ENCODE assay signal across 8 cellular contexts in the genomic region with DNA sequence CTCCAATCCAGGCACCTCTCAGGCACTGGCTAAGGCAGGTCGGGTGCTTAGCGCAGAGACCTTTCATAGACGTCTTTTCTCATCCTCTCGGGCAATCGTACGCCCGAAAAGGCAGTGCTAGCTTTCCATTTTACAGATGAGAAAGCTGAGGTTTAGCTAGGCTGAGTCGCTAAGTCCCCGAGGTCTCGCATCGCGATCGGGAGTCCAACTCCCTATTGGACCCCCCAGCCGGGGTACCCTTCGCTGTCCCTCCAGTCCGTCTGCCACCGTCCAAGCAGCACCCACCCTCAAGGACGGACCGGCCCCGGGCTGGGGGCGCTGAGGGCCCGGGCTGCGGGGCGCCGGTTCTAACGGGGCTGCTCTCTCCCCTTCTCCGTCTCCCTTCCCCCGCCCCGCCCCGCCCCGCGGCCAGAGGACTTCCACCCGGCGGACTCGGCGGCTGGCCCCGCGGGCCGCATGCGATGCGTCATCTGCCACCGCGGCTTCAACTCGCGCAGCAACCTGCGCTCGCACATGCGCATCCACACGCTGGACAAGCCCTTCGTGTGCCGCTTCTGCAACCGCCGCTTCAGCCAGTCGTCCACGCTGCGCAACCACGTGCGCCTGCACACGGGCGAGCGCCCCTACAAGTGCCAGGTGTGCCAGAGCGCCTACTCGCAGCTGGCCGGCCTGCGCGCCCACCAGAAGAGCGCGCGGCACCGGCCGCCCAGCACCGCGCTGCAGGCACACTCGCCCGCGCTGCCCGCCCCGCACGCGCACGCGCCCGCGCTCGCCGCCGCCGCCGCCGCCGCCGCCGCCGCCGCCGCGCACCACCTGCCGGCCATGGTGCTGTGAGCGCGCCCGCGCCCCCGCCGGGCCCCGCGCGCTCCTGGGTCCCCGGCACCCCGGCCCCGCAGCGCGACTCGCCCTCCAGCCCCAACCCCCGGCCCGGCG. TPM values are rescaled to one million over a fixed set of nuclear protein-coding genes. Genes with fewer than 3 reads are reported as not detected.
DNase-seq lines count a peak whose midpoint lies in the region; ATAC-seq and TF ChIP-seq lines count a peak whose summit lies in the region.

No MANE protein-coding gene starts in this region.

- H2AFZ ChIP-seq in PC-9 = peak overlapping the region; percentile 96; the same call in 1 of the 2 replicates

- peak overlapping the region; percentile 76; the same call in 1 of the 2 replicates for H3K4me3 ChIP-seq in PC-9
- H3K4me3 ChIP-seq in subcutaneous abdominal adipose tissue (ENCODE audit: low read depth in 1 of 5, low read length in 5 of 5) = peak overlapping the region in 4 of 5 donors; percentile 57 to 71 (median 66)

- no peaks in the 10 kb centered on the region; the same call in 1 of the 2 replicates for H3K27me3 ChIP-seq in PC-9 (ENCODE audit: insufficient read depth, low read depth)
- peaks cover 4 to 20% (median 8%) of the 10 kb centered on the region in 5 donors for H3K27me3 ChIP-seq in subcutaneous abdominal adipose tissue (ENCODE audit: control insufficient read depth in 5 of 5, insufficient read depth in 4 of 5, low read length in 5 of 5)

- intact Hi-C loops in PC-9 (cut with micrococcal nuclease; ENCODE audit: unreplicated experiment) = loop anchor here (1.0 to 10.0 kb wide), 3 partner anchors 441 to 1039 kb away; partner anchors contain the start of gene ASB6
- intact Hi-C loops in activated T-helper 1 cell treated with anti-CD3 and anti-CD28 coated beads, Interleukin-12 subunit alpha, Interleukin-12 subunit beta, Interleukin-2, Interleukin-4 antibody, amounts not matched to agents 30 ng/mL and 10 ng/mL and 1 ng/mL, durations not matched to agents 14 hours and 24 hours and 36 hours (cut with micrococcal nuclease) = loop anchor here (5.0 kb wide), 1 partner anchor 574 kb away; no protein-coding TSS in a partner anchor

- peaks cover 28% of the 10 kb centered on the region for H3K27me3 Mint-ChIP-seq in activated T-helper 1 cell treated with anti-CD3 and anti-CD28 coated beads, Interleukin-12 subunit alpha, Interleukin-12 subunit beta, Interleukin-2, Interleukin-4 antibody, amounts not matched to agents 30 ng/mL and 10 ng/mL and 1 ng/mL, durations not matched to agents 14 hours and 24 hours and 36 hours (ENCODE audit: insufficient read depth)
- H3K27me3 Mint-ChIP-seq in nephron progenitor cell (ENCODE audit: low read depth, poor library complexity) = peaks cover 72% of the 10 kb centered on the region

- POLR2A ChIA-PET in PC-9 (lab: Charles Lee; ENCODE audit: unreplicated experiment) = no interaction called here

- H3K9me3 Mint-ChIP-seq in activated T-helper 1 cell treated with anti-CD3 and anti-CD28 coated beads, Interleukin-12 subunit alpha, Interleukin-12 subunit beta, Interleukin-2, Interleukin-4 antibody, amounts not matched to agents 30 ng/mL and 10 ng/mL and 1 ng/mL, durations not matched to agents 14 hours and 24 hours and 36 hours = peaks cover 5% of the 10 kb centered on the region
- peaks cover 11% of the 10 kb centered on the region for H3K9me3 Mint-ChIP-seq in nephron progenitor cell

- CTCF ChIA-PET in PC-9 (lab: Charles Lee) = interaction anchor here (0.6 kb wide), 2 partner anchors 223 to 421 kb away, joined by 6 to 9 read pairs; no protein-coding TSS in a partner anchor

- peaks cover 8% of the 10 kb centered on the region for H3K4me1 Mint-ChIP-seq in activated T-helper 1 cell treated with anti-CD3 and anti-CD28 coated beads, Interleukin-12 subunit alpha, Interleukin-12 subunit beta, Interleukin-2, Interleukin-4 antibody, amounts not matched to agents 30 ng/mL and 10 ng/mL and 1 ng/mL, durations not matched to agents 14 hours and 24 hours and 36 hours (ENCODE audit: low read depth)
- H3K4me1 Mint-ChIP-seq in nephron progenitor cell = peaks cover 6% of the 10 kb centered on the region

- H3K27ac Mint-ChIP-seq in activated T-helper 1 cell treated with anti-CD3 and anti-CD28 coated beads, Interleukin-12 subunit alpha, Interleukin-12 subunit beta, Interleukin-2, Interleukin-4 antibody, amounts not matched to agents 30 ng/mL and 10 ng/mL and 1 ng/mL, durations not matched to agents 14 hours and 24 hours and 36 hours = no peak overlapping the region
- no peak overlapping the region for H3K27ac Mint-ChIP-seq in nephron progenitor cell

- peaks cover 4% of the 10 kb centered on the region for H3F3A ChIP-seq in PC-9 (ENCODE audit: insufficient read depth, low read depth)

- no peaks in the 10 kb centered on the region for H3K9me2 ChIP-seq in PC-9 (ENCODE audit: insufficient read depth)

- no peaks in the 10 kb centered on the region for H3K36me3 Mint-ChIP-seq in activated T-helper 1 cell treated with anti-CD3 and anti-CD28 coated beads, Interleukin-12 subunit alpha, Interleukin-12 subunit beta, Interleukin-2, Interleukin-4 antibody, amounts not matched to agents 30 ng/mL and 10 ng/mL and 1 ng/mL, durations not matched to agents 14 hours and 24 hours and 36 hours (ENCODE audit: low read depth)
- H3K36me3 Mint-ChIP-seq in nephron progenitor cell (ENCODE audit: low read depth) = no peaks in the 10 kb centered on the region

- H3K36me3 ChIP-seq in PC-9 (ENCODE audit: low read depth) (no peaks in the 10 kb centered on the region), subcutaneous abdominal adipose tissue (ENCODE audit: control insufficient read depth in 5 of 5, insufficient read depth in 5 of 5, low read length in 5 of 5) (no peaks in the 10 kb centered on the region)

- H3K79me2 ChIP-seq in PC-9 (ENCODE audit: low read depth) = no peaks in the 10 kb centered on the region

- no TSS peak for BruUV-seq in PC-9 (replicated peaks; lab: Mats Ljungman, UMichigan)

- H3K9ac ChIP-seq in subcutaneous abdominal adipose tissue (ENCODE audit: low read length in 5 of 5) = no peak overlapping the region

- no peak for ATAC-seq in HG03039 (IDR thresholded peaks at IDR 0.05; ENCODE audit: unreplicated experiment)

- H3K27ac ChIP-seq in PC-9 (no peak overlapping the region), subcutaneous abdominal adipose tissue (ENCODE audit: low read depth, low read length) (no peak overlapping the region)

- H3K4me1 ChIP-seq in PC-9 (replicated peaks; ENCODE audit: insufficient read depth) = peaks cover 6% of the 10 kb centered on the region
- H3K4me1 ChIP-seq in subcutaneous abdominal adipose tissue (ENCODE audit: control insufficient read depth in 5 of 5, insufficient read depth in 5 of 5, low read length in 5 of 5) = peaks cover 3 to 18% (median 17%) of the 10 kb centered on the region in 5 donors

- no peaks in the 10 kb centered on the region for H3K9me3 ChIP-seq in PC-9 (ENCODE audit: insufficient read depth, low read depth)
- H3K9me3 ChIP-seq in subcutaneous abdominal adipose tissue (ENCODE audit: control insufficient read depth in 5 of 5, low read length in 5 of 5) = peaks cover 0 to 8% (median 7%) of the 10 kb centered on the region in 5 donors

- peak overlapping the region; percentile 42 for H3K4me3 Mint-ChIP-seq in activated T-helper 1 cell treated with anti-CD3 and anti-CD28 coated beads, Interleukin-12 subunit alpha, Interleukin-12 subunit beta, Interleukin-2, Interleukin-4 antibody, amounts not matched to agents 30 ng/mL and 10 ng/mL and 1 ng/mL, durations not matched to agents 14 hours and 24 hours and 36 hours
- H3K4me3 Mint-ChIP-seq in nephron progenitor cell = peak overlapping the region; percentile 61

- peak overlapping the region; percentile 84 for H3K4me2 ChIP-seq in PC-9

- DNase-seq in DMS79 (lab: John Stamatoyannopoulos, UW) (peak; percentile 64), HS-27A (ENCODE audit: low read depth) (peak; percentile 85), PC-9 (peak; percentile 78 to 91), fibroblast of peridontal ligament (ENCODE audit: extremely low read depth) (peak; percentile 65), nephron progenitor cell (peak; percentile 81)
- DNase-seq in activated T-helper 1 cell treated with anti-CD3 and anti-CD28 coated beads, Interleukin-12 subunit alpha, Interleukin-12 subunit beta, Interleukin-2, Interleukin-4 antibody, amounts not matched to agents 30 ng/mL and 10 ng/mL and 1 ng/mL, durations not matched to agents 14 hours and 24 hours and 36 hours (ENCODE audit: low spot score) = peak; percentile 54

- H4K20me1 ChIP-seq in PC-9 (ENCODE audit: insufficient read depth) = no peaks in the 10 kb centered on the region

- TF ChIP-seq CTCF in PC-9 (conservative IDR thresholded peaks at IDR 0.05) (no peak), nephron progenitor cell (IDR thresholded peaks at IDR 0.05) (no peak)

RNA-seq across cellular contexts. Expression of gene EXOSC2, which starts 12.5 kb away (rescaled TPM):
- total RNA-seq in PC-9 (2021) = 49.5 and 52.0 TPM in 2 replicates
- 107 TPM in 2 replicates for total RNA-seq in activated T-helper 1 cell treated with anti-CD3 and anti-CD28 coated beads, Interleukin-12 subunit alpha, Interleukin-12 subunit beta, Interleukin-2, Interleukin-4 antibody, amounts not matched to agents 30 ng/mL and 10 ng/mL and 1 ng/mL, durations not matched to agents 14 hours and 24 hours and 36 hours

RNA-seq across cellular contexts. Expression of gene PRDM12, which starts 16.7 kb away (rescaled TPM):
- 0.35 and 0.46 TPM in 2 replicates for total RNA-seq in PC-9 (2021)
- total RNA-seq in activated T-helper 1 cell treated with anti-CD3 and anti-CD28 coated beads, Interleukin-12 subunit alpha, Interleukin-12 subunit beta, Interleukin-2, Interleukin-4 antibody, amounts not matched to agents 30 ng/mL and 10 ng/mL and 1 ng/mL, durations not matched to agents 14 hours and 24 hours and 36 hours = 0.31 and 0.32 TPM in 2 replicates
